1 cellular context compared by ENCODE assay signal in the genomic region with DNA sequence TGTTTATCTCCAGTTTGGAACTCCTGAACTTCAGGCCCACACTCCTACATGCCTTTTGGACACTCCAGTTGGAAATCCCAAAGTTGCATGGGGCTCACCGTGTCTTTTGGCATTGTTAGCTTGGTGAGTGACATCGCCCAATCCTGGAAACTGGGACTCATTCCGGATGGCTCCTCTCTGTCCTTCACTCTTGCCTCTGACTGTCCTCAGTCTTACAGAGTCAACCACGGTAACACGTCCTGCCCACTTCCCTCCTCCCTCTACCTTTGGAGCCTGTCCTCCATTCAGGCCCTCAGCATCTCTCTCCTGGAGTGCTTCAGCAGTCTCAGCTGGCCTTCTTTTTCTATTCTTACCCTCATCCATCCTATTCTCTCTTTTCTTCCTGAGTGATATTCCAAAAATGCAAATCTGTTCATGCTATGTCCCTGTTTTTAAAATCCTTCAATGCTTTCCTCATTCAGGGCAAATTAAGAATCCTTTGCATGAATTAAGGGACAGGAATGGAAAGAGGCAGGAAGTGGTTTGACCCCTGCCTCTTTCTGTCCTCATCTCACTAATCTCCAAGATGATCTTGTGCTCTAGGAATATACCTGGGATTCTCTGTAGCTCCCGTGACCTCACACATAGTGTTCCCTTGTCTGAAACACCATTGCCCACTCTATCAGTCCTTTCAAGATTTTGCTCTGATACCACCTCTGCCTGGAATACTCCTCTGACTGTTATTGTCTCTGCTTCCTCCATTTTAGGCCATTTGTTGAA.
TF ChIP-seq lines count a peak whose summit lies in the region.

No MANE protein-coding gene starts in this region.

TF ChIP-seq in SK-N-SH treated with all-trans-retinoic acid at 6 μM for 48 hours, 23 proteins besides CTCF, POLR2A, EP300 and RAD21 (continued from another document):
- TF ChIP-seq CSRNP3 (CRISPR knock-in tag; IDR thresholded peaks at IDR 0.05) (no peak), TCF4 (CRISPR knock-in tag; IDR thresholded peaks at IDR 0.05; ENCODE audit: borderline replicate concordance) (no peak)
TF ChIP-seq in SK-N-SH treated with all-trans-retinoic acid at 6 μM for 48 hours: peak in this region for 0.
